In genomic region chr12:54526800-54527630, GRCh38 we compare ENCODE assay signal across 8 cellular contexts. TPM values are rescaled to one million over a fixed set of nuclear protein-coding genes. Genes with fewer than 3 reads are reported as not detected.
DNase-seq lines count a peak whose midpoint lies in the region; ATAC-seq lines count a peak whose summit lies in the region.

No MANE protein-coding gene starts in this region.

- H3K36me3 Mint-ChIP-seq in activated CD4-positive, alpha-beta T cell treated with anti-CD3 and anti-CD28 coated beads for 36 hours (ENCODE audit: low read depth), result peaks cover 76% of the 10 kb centered on the region
- peaks cover 79% of the 10 kb centered on the region for H3K36me3 Mint-ChIP-seq in activated naive CD4-positive, alpha-beta T cell treated with anti-CD3 and anti-CD28 coated beads, Interleukin-2, amount 10 ng/mL, durations not matched to agents 7 days and 5 days

- intact Hi-C loops in activated CD4-positive, alpha-beta T cell treated with anti-CD3 and anti-CD28 coated beads for 36 hours (cut with DNase I, micrococcal nuclease), result loop anchor here (5.0 to 10.0 kb wide), 2 partner anchors 70 to 458 kb away; partner anchors contain the start of gene TESPA1 (in 1 of the 2)

- peak overlapping the region; percentile 14 for H3K27ac Mint-ChIP-seq in activated CD4-positive, alpha-beta T cell treated with anti-CD3 and anti-CD28 coated beads for 36 hours
- peak overlapping the region; percentile 9 for H3K27ac Mint-ChIP-seq in activated naive CD4-positive, alpha-beta T cell treated with anti-CD3 and anti-CD28 coated beads, Interleukin-2, amount 10 ng/mL, durations not matched to agents 7 days and 5 days

- no peaks in the 10 kb centered on the region for H3K27me3 Mint-ChIP-seq in activated CD4-positive, alpha-beta T cell treated with anti-CD3 and anti-CD28 coated beads for 36 hours
- no peaks in the 10 kb centered on the region for H3K27me3 Mint-ChIP-seq in activated naive CD4-positive, alpha-beta T cell treated with anti-CD3 and anti-CD28 coated beads, Interleukin-2, amount 10 ng/mL, durations not matched to agents 7 days and 5 days

- no peak for ATAC-seq in activated CD4-positive, alpha-beta T cell treated with anti-CD3 and anti-CD28 coated beads for 36 hours
- ATAC-seq in GM18909 (IDR thresholded peaks at IDR 0.05; ENCODE audit: poor library complexity, unreplicated experiment), result no peak
- no peak for ATAC-seq in GM21723 (IDR thresholded peaks at IDR 0.05; ENCODE audit: unreplicated experiment)

- H3K4me3 Mint-ChIP-seq in activated CD4-positive, alpha-beta T cell treated with anti-CD3 and anti-CD28 coated beads for 36 hours, result no peak overlapping the region
- H3K4me3 Mint-ChIP-seq in activated naive CD4-positive, alpha-beta T cell treated with anti-CD3 and anti-CD28 coated beads, Interleukin-2, amount 10 ng/mL, durations not matched to agents 7 days and 5 days, result no peak overlapping the region

- POLR2A ChIA-PET in activated CD4-positive, alpha-beta T cell treated with anti-CD3 and anti-CD28 coated beads for 36 hours (lab: Charles Lee), result no interaction called here

- H3K9me3 Mint-ChIP-seq in activated CD4-positive, alpha-beta T cell treated with anti-CD3 and anti-CD28 coated beads for 36 hours (ENCODE audit: low read depth), result no peaks in the 10 kb centered on the region
- H3K9me3 Mint-ChIP-seq in activated naive CD4-positive, alpha-beta T cell treated with anti-CD3 and anti-CD28 coated beads, Interleukin-2, amount 10 ng/mL, durations not matched to agents 7 days and 5 days, result no peaks in the 10 kb centered on the region

- CTCF ChIA-PET in activated CD4-positive, alpha-beta T cell treated with anti-CD3 and anti-CD28 coated beads for 36 hours (lab: Charles Lee), result interaction anchor here (0.5 to 2.8 kb wide), 42 partner anchors 8 to 1850 kb away, joined by 3 to 21 read pairs (median 4); partner anchors contain the start of genes NCKAP1L and PDE1B
- CTCF ChIA-PET in activated naive CD4-positive, alpha-beta T cell treated with anti-CD3 and anti-CD28 coated beads, Interleukin-2, amount 10 ng/mL, durations not matched to agents 7 days and 5 days (lab: Charles Lee), result interaction anchor here (0.6 to 2.8 kb wide), 15 partner anchors 10 to 942 kb away, joined by 3 to 16 read pairs (median 4); no protein-coding TSS in a partner anchor

- DNase-seq in activated CD4-positive, alpha-beta T cell treated with anti-CD3 and anti-CD28 coated beads for 36 hours, result peak; percentile 73
- DNase-seq in activated CD4-positive, alpha-beta T cell treated with anti-CD3 and anti-CD28 coated beads for 1 hour, result no peak
- DNase-seq in NCI-H526 treated with DMSO at 0.1 percent for 48 hours (lab: John Stamatoyannopoulos, UW), result peak; percentile 14
- DNase-seq in activated naive CD4-positive, alpha-beta T cell treated with anti-CD3 and anti-CD28 coated beads, Interleukin-2, amount 10 ng/mL, durations not matched to agents 7 days and 5 days, result peak; percentile 50
- peak in 31 of 51 donors; percentile 1 to 67 (median 15) for DNase-seq in hypothalamus (lab: John Stamatoyannopoulos, UW)
- peak; percentile 15 to 23 for DNase-seq in stimulated activated CD4-positive, alpha-beta T cell treated with anti-CD3 and anti-CD28 coated beads, Interleukin-1b, Interleukin-23, amount 100 ng/mL, for 4 hours (ENCODE audit: low read depth in 2 of 2)

- peaks cover 28% of the 10 kb centered on the region for H3K4me1 Mint-ChIP-seq in activated CD4-positive, alpha-beta T cell treated with anti-CD3 and anti-CD28 coated beads for 36 hours
- H3K4me1 Mint-ChIP-seq in activated naive CD4-positive, alpha-beta T cell treated with anti-CD3 and anti-CD28 coated beads, Interleukin-2, amount 10 ng/mL, durations not matched to agents 7 days and 5 days, result no peaks in the 10 kb centered on the region

RNA-seq across cellular contexts. Expression of gene PDE1B, which starts 22.4 kb away (rescaled TPM):
- 10 to 100 TPM; 24.3 to 25.8 TPM for total RNA-seq in activated CD4-positive, alpha-beta T cell treated with anti-CD3 and anti-CD28 coated beads for 36 hours

RNA-seq across cellular contexts. Expression of gene NCKAP1L, which starts 29.5 kb away (rescaled TPM):
- 100 to 1,000 TPM; 131 to 174 TPM for total RNA-seq in activated CD4-positive, alpha-beta T cell treated with anti-CD3 and anti-CD28 coated beads for 36 hours

RNA-seq across cellular contexts. Expression of gene GTSF1, which starts 53.6 kb away (rescaled TPM):
- total RNA-seq in activated CD4-positive, alpha-beta T cell treated with anti-CD3 and anti-CD28 coated beads for 36 hours, result 1 to 10 TPM; 6.8 to 7.2 TPM
